ENCODE assay signal across 8 cellular contexts in the genomic region with DNA sequence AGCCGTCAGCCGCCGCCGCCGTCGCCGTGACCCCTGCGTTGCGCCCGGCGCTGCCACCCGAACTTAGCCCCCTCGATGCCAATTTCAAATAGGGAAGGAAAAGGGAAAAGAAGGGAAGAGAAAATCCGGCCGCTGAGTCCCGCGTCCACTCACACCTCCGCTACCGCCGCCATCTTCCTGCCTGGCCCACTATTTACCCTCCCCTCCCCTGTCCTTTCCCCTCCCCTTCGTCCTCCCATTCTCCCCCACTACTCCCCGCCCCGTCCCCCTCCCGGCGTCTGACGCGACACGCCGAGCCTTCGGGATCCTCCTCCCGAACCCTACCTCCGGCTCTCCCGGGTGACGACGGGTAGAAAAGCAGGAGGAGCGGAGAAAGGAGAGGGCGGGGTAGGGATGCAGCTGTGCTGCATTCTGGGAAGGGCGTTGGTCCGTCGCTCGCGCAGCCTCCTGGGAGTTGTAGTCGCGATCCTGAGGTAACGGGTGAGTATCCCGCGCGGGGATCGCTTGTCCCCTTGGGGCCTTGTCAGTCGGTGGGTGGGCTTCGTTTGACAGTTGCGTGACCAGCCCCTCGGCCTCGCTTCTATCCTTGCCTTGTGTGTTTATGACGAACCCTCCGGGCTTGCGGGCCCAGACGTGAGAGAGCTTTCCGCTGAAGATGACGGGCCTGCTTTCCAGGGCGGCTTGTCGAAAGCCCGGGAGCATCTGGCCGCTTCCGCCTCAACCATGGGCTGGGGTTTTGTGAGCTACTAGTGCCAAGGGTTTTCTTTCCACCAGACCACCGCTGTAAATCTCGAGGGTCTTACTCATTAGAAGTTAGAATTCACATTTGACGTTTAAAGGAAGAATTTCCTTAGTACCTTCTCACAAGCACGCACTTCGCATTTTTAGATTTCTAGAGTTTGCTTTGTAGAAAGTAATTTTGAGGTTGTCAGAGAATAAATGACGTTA. TPM values are rescaled to one million over a fixed set of nuclear protein-coding genes. Genes with fewer than 3 reads are reported as not detected.
A peak's percentile ranks its signal among the peaks of the same experiment; 100 is the strongest.
DNase-seq lines count a peak whose midpoint lies in the region; ATAC-seq and TF ChIP-seq lines count a peak whose summit lies in the region.

A gene with protein sequence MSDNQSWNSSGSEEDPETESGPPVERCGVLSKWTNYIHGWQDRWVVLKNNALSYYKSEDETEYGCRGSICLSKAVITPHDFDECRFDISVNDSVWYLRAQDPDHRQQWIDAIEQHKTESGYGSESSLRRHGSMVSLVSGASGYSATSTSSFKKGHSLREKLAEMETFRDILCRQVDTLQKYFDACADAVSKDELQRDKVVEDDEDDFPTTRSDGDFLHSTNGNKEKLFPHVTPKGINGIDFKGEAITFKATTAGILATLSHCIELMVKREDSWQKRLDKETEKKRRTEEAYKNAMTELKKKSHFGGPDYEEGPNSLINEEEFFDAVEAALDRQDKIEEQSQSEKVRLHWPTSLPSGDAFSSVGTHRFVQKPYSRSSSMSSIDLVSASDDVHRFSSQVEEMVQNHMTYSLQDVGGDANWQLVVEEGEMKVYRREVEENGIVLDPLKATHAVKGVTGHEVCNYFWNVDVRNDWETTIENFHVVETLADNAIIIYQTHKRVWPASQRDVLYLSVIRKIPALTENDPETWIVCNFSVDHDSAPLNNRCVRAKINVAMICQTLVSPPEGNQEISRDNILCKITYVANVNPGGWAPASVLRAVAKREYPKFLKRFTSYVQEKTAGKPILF (minus strand): TSS at position 195 of the 948 bp plus-strand sequence. CDS start 422 bp downstream, outside the sequence.
A gene (plus strand): TSS at position 457 of the 948 bp plus-strand sequence.

- intact Hi-C loops in left ventricle myocardium inferior (cut with micrococcal nuclease): loop anchor here (5.0 kb wide), 1 partner anchor 46 kb away; no protein-coding TSS in a partner anchor
- intact Hi-C loops in prostate gland (cut with DNase I): loop anchor here (5.0 kb wide), 1 partner anchor 459 kb away; a partner anchor contains a TSS

- TF ChIP-seq POLR2A in GM15510 (IDR thresholded peaks at IDR 0.05; ENCODE audit: borderline replicate concordance, extremely low read depth, insufficient read length): peak; percentile 79
- TF ChIP-seq POLR2A in prostate gland (IDR thresholded peaks at IDR 0.05): peak; percentile 84

- H3K27me3 ChIP-seq in left ventricle myocardium inferior (ENCODE audit: low read depth) (no peaks in the 10 kb centered on the region), prostate gland (replicated peaks; ENCODE audit: insufficient read depth) (no peaks in the 10 kb centered on the region)

- no peaks in the 10 kb centered on the region for H3K36me3 Mint-ChIP-seq in T-helper 17 cell (ENCODE audit: low read depth)

- under 1% methylated on average over 66 of the region's 71 CpGs for WGBS in prostate gland
- WGBS in urinary bladder: under 1% methylated on average over 71 of the region's 71 CpGs

- H3K4me3 ChIP-seq in left ventricle myocardium inferior (peak within 1 kb of the TSS; percentile 89), prostate gland (peak within 1 kb of the TSS; percentile 79 to 93), urinary bladder (ENCODE audit: low read depth, low read length) (peak within 1 kb of the TSS; percentile 76)

- H3K36me3 ChIP-seq in left ventricle myocardium inferior (no peaks in the 10 kb centered on the region), prostate gland (no peaks in the 10 kb centered on the region), urinary bladder (ENCODE audit: insufficient read depth) (no peaks in the 10 kb centered on the region)

- H3K27ac ChIP-seq in left ventricle myocardium inferior (replicated peaks): peak within 1 kb of the TSS; percentile 95
- peak within 1 kb of the TSS; percentile 93 to 95 for H3K27ac ChIP-seq in prostate gland
- peak within 1 kb of the TSS; percentile 98 for H3K27ac ChIP-seq in urinary bladder (ENCODE audit: low read depth)

- H3K4me1 ChIP-seq in left ventricle myocardium inferior: peaks cover 55% of the 10 kb centered on the region
- H3K4me1 ChIP-seq in prostate gland (replicated peaks): no peaks in the 10 kb centered on the region
- no peaks in the 10 kb centered on the region for H3K4me1 ChIP-seq in urinary bladder (ENCODE audit: insufficient read depth)

- H3K27me3 Mint-ChIP-seq in T-helper 17 cell: no peaks in the 10 kb centered on the region

- peaks cover 39% of the 10 kb centered on the region for H3K4me1 Mint-ChIP-seq in T-helper 17 cell

- H3K9me3 ChIP-seq in T-helper 17 cell (ENCODE audit: control insufficient read depth, low read length, poor library complexity, severe bottlenecking) (no peaks in the 10 kb centered on the region), left ventricle myocardium inferior (replicated peaks) (no peaks in the 10 kb centered on the region), prostate gland (no peaks in the 10 kb centered on the region)

- H3K4me3 Mint-ChIP-seq in T-helper 17 cell: peak within 1 kb of the TSS; percentile 93

- TF ChIP-seq CTCF in left ventricle myocardium inferior (IDR thresholded peaks at IDR 0.05; ENCODE audit: borderline replicate concordance): no peak
- peak in 1 of 4 experiments; percentile 2 for TF ChIP-seq CTCF in prostate gland (IDR thresholded peaks at IDR 0.05)

- peak; percentile 87 for DNase-seq in NCI-H1694 treated with DMSO at 0.1 percent for 48 hours (lab: John Stamatoyannopoulos, UW)
- DNase-seq in T-helper 17 cell: peak; percentile 80 to 90 (median 86)
- DNase-seq in amygdala (lab: John Stamatoyannopoulos, UW): peak; percentile 62 to 100 (median 98)
- peak; percentile 98 for DNase-seq in left ventricle myocardium inferior
- DNase-seq in prostate gland (ENCODE audit: low spot score): peak; percentile 99

- H3K27ac Mint-ChIP-seq in T-helper 17 cell: peak within 1 kb of the TSS; percentile 89

- peak; percentile 86 for ATAC-seq in HG02885 (IDR thresholded peaks at IDR 0.05; ENCODE audit: poor library complexity, unreplicated experiment)
- peak; percentile 93 for ATAC-seq in T-helper 17 cell

RNA-seq across cellular contexts. Expression of the first gene that starts in this region (rescaled TPM):
- total RNA-seq in T-helper 17 cell (10 to 100 TPM; 29.9 to 37.2 TPM), left ventricle myocardium inferior (28.8 TPM), prostate gland (10 to 100 TPM; 32.3 to 35.5 TPM), urinary bladder (94.1 TPM)
- 32.5 TPM for polyA plus RNA-seq in urinary bladder

RNA-seq across cellular contexts. Expression of the second gene that starts in this region (rescaled TPM):
- total RNA-seq in T-helper 17 cell: 10 to 100 TPM; 18.8 to 23.4 TPM
- total RNA-seq in left ventricle myocardium inferior: 21.1 TPM
- total RNA-seq in prostate gland: 10 to 100 TPM; 28.4 to 33.6 TPM
- total RNA-seq in urinary bladder: 140 TPM
- 14.1 TPM for polyA plus RNA-seq in urinary bladder

Comparison
In these comparisons a context has a peak if more than half of its experiments do, and no peak if none do; other contexts are left out.
1. Peak in every context shown above with its lines: DNase-seq, ATAC-seq, H3K4me3 ChIP-seq and H3K27ac ChIP-seq.